ENCODE assay signal across 9 cellular contexts in the genomic region with DNA sequence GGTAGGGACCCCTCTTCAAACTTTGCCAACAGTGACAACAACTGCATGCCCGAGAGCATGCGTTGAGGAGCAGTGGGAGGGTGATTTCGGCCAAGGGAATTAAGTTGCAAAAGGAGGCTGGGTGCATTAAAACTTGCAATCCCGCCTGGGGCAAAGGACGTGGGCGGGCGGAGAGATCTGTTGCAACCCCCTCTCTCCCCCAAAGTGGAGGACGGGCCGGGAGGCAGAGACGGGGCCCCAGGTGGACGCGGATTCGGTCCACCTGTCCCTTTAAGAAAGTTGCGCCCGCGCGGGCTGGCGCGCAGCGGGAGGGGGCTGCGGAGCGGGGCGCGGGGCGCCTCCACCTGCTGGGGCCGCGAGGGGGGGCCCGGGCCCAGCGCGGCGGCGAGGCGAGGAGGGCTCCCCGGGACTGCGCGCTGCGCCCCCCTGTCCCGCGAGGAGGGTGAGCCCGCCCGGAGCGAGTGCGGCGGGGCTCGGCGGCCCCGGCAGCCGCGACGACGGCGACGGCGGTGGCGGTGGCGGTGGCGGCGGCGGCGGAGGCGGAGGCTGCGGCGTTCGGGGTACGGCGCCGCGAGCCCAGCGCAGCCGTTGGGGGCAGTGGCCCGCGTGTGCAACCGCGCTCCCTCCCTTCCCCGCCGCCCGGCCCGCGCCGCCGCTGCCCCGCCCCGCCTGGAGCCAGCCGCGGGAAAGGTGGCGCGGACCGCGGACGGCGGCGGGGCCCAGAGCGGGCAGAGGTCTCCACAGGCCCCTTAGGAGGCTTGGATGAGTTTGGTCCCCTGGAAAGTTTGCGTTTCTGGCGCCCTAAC. TPM values are rescaled to one million over a fixed set of nuclear protein-coding genes. Genes with fewer than 3 reads are reported as not detected.
DNase-seq lines count a peak whose midpoint lies in the region; ATAC-seq, FAIRE-seq and TF ChIP-seq lines count a peak whose summit lies in the region.
"Had no signal": no experiment of that assay in that cellular context is flagged by ENCODE, and none has a peak within 500 bp of the region (broad histone marks: within the 10 kb centered on the region; RNA-seq: fewer than 3 reads in every experiment).

No MANE protein-coding gene starts in this region.

- no peaks in the 10 kb centered on the region for H3K9me3 ChIP-seq in BLaER1 treated with 17β-estradiol and CSF1 and Interleukin-3, amounts not matched to agents 10 nM and 100 nM (replicated peaks in 1 of 11)
- no peaks in the 10 kb centered on the region for H3K9me3 ChIP-seq in HUES6 (ENCODE audit: control insufficient read depth, insufficient read depth, low read depth, low read length)
- H3K9me3 ChIP-seq in HepG2 (ENCODE audit: low read length), result no peaks in the 10 kb centered on the region
- no peaks in the 10 kb centered on the region for H3K9me3 ChIP-seq in tibial nerve

- H3K4me3 Mint-ChIP-seq in activated naive CD8-positive, alpha-beta T cell treated with anti-CD3 and anti-CD28 coated beads for 36 hours, result peak overlapping the region; percentile 84

- CTCF ChIA-PET in HepG2 (lab: Yijun Ruan, JAX; ENCODE audit: low intra/inter-chr PET ratio, low total read pairs), result no interaction called here

- no peak; the same call in 1 of the 2 replicates for TF ChIP-seq RAD21 in HepG2 (CRISPR knock-in tag; IDR thresholded peaks at IDR 0.05)

- peak overlapping the region; percentile 90 to 99 (median 96) for H3K4me2 ChIP-seq in BLaER1 treated with 17β-estradiol and CSF1 and Interleukin-3, amounts not matched to agents 10 nM and 100 nM
- peak overlapping the region; percentile 81 for H3K4me2 ChIP-seq in HepG2 (ENCODE audit: low read depth, low read length)

- H3K4me1 ChIP-seq in BLaER1 treated with 17β-estradiol and CSF1 and Interleukin-3, amounts not matched to agents 10 nM and 100 nM, result peaks cover 4 to 21% (median 19%) of the 10 kb centered on the region in 10 experiments; a peak in 18 of 20 replicates
- H3K4me1 ChIP-seq in HUES6 (ENCODE audit: control insufficient read depth, insufficient read depth, low read length) (peaks cover 4% of the 10 kb centered on the region; the same call in 1 of the 2 replicates), HepG2 (ENCODE audit: insufficient read depth, low read length) (peaks cover 36% of the 10 kb centered on the region), tibial nerve (peaks cover 0 to 22% (median 14%) of the 10 kb centered on the region in 4 donors)

- no peak overlapping the region for H3K27ac ChIP-seq in BLaER1 treated with 17β-estradiol and CSF1 and Interleukin-3, amounts not matched to agents 10 nM and 100 nM
- H3K27ac ChIP-seq in HUES6 (ENCODE audit: low read depth, low read length) (no peak overlapping the region), HepG2 (ENCODE audit: extremely low read length, insufficient read depth, low read length) (no peak overlapping the region), tibial nerve (no peak overlapping the region)
- H3K27ac ChIP-seq: epithelial cell of prostate had no signal

- no peaks in the 10 kb centered on the region for H3K36me3 Mint-ChIP-seq in activated naive CD8-positive, alpha-beta T cell treated with anti-CD3 and anti-CD28 coated beads for 36 hours

- H4K20me1 ChIP-seq in BLaER1 treated with 17β-estradiol and CSF1 and Interleukin-3, amounts not matched to agents 10 nM and 100 nM, result peaks cover 0 to 52% (median 30%) of the 10 kb centered on the region in 11 experiments; a peak in 16 of 22 replicates
- no peaks in the 10 kb centered on the region for H4K20me1 ChIP-seq in HepG2 (ENCODE audit: insufficient read depth, low read length)

- ATAC-seq in HepG2 (no peak; the same call in 2 of the 3 replicates), HG02763 (IDR thresholded peaks at IDR 0.05; ENCODE audit: unreplicated experiment) (no peak)

- 2% methylated on average over 9 of the region's 95 CpGs for WGBS in HepG2 (ENCODE audit: low lambda C conversion rate)
- WGBS in tibial nerve, 2 donors, result 0% methylated on average over 24 to 41 of the region's 95 CpGs

- H2AFZ ChIP-seq in HepG2 (ENCODE audit: low read length), result no peak overlapping the region

- H3K36me3 ChIP-seq in BLaER1 treated with 17β-estradiol and CSF1 and Interleukin-3, amounts not matched to agents 10 nM and 100 nM, result no peaks in the 10 kb centered on the region
- H3K36me3 ChIP-seq in HUES6 (ENCODE audit: control insufficient read depth, insufficient read depth, low read length) (no peaks in the 10 kb centered on the region), HepG2 (replicated peaks in 1 of 2; ENCODE audit: control insufficient read depth in 1 of 2, insufficient read depth in 2 of 2, low read length in 2 of 2) (no peaks in the 10 kb centered on the region), tibial nerve (no peaks in the 10 kb centered on the region)

- TF ChIP-seq CTCF in HepG2 (CRISPR knock-in tag; IDR thresholded peaks at IDR 0.05), result no peak
- no peak for TF ChIP-seq CTCF in tibial nerve (IDR thresholded peaks at IDR 0.05)

- no peaks in the 10 kb centered on the region for H3K9me3 Mint-ChIP-seq in activated naive CD8-positive, alpha-beta T cell treated with anti-CD3 and anti-CD28 coated beads for 36 hours

- intact Hi-C loops in HepG2 (cut with micrococcal nuclease; ENCODE audit: unreplicated experiment), result no loop called here

- no peak for FAIRE-seq in HepG2 (lab: Jason Lieb, UNC)

- BruUV-seq in HepG2 (replicated peaks; lab: Mats Ljungman, UMichigan), result no TSS peak

- peak; percentile 18 for DNase-seq in activated naive CD8-positive, alpha-beta T cell treated with anti-CD3 and anti-CD28 coated beads for 36 hours
- no peak for DNase-seq in HepG2 (ENCODE audit: low spot score)
- DNase-seq in tibial nerve (ENCODE audit: low spot score in 2 of 2), result no peak
- DNase-seq in ecto neural progenitor cell (ENCODE audit: low spot score), result no peak
- DNase-seq in stimulated activated CD4-positive, alpha-beta T cell treated with anti-CD3 and anti-CD28 coated beads, Interleukin-4, amount 100 ng/mL, for 4 hours, result no peak

- TF ChIP-seq POLR2A in HepG2 (IDR thresholded peaks at IDR 0.05; ENCODE audit: insufficient read depth in 1 of 2, low read depth in 2 of 2, low read length in 2 of 2) (no peak), tibial nerve (IDR thresholded peaks at IDR 0.05) (no peak)

- H3K27me3 ChIP-seq in BLaER1 treated with 17β-estradiol and CSF1 and Interleukin-3, amounts not matched to agents 10 nM and 100 nM, result peaks cover 73 to 88% (median 82%) of the 10 kb centered on the region in 11 experiments
- peaks cover 89% of the 10 kb centered on the region for H3K27me3 ChIP-seq in HUES6 (ENCODE audit: control insufficient read depth, insufficient read depth, low read length)
- peaks cover 3 to 53% of the 10 kb centered on the region in 2 experiments for H3K27me3 ChIP-seq in HepG2 (ENCODE audit: control insufficient read depth in 1 of 2, insufficient read depth in 2 of 2, low read length in 2 of 2)
- H3K27me3 ChIP-seq in tibial nerve, result peaks cover 0 to 77% of the 10 kb centered on the region in 2 donors

- peaks cover 79% of the 10 kb centered on the region for H3K27me3 Mint-ChIP-seq in activated naive CD8-positive, alpha-beta T cell treated with anti-CD3 and anti-CD28 coated beads for 36 hours

- H3K4me3 ChIP-seq in BLaER1 treated with 17β-estradiol and CSF1 and Interleukin-3, amounts not matched to agents 10 nM and 100 nM, result peak overlapping the region; percentile 54 to 72 (median 62)
- H3K4me3 ChIP-seq in HUES6 (ENCODE audit: low read depth, low read length) (peak overlapping the region; percentile 74), HepG2 (replicated peaks in 1 of 3; ENCODE audit: insufficient read depth in 1 of 3, low read depth in 2 of 3, low read length in 3 of 3) (peak overlapping the region; percentile 32 to 62 (median 35); a peak in 2 of 6 replicates), tibial nerve (peak overlapping the region; percentile 17 to 54 (median 26))

- POLR2A ChIA-PET in HepG2 (lab: Yijun Ruan, JAX), result no interaction called here

- H3K27ac Mint-ChIP-seq in activated naive CD8-positive, alpha-beta T cell treated with anti-CD3 and anti-CD28 coated beads for 36 hours, result no peak overlapping the region

- H3K79me2 ChIP-seq in HepG2 (ENCODE audit: insufficient read depth, low read length), result no peaks in the 10 kb centered on the region

- in situ Hi-C loops in HepG2 (cut with HindIII; ENCODE audit: extremely low pct_ligation_motif_present, low pct_unique_long_range_greater_than_20kb), result no loop called here

- H3K4me1 Mint-ChIP-seq in activated naive CD8-positive, alpha-beta T cell treated with anti-CD3 and anti-CD28 coated beads for 36 hours, result peaks cover 12% of the 10 kb centered on the region

- TF ChIP-seq EP300 in HepG2 (IDR thresholded peaks at IDR 0.05; ENCODE audit: low read depth in 2 of 2, low read length in 2 of 2) (no peak), HepG2 (CRISPR knock-in tag; IDR thresholded peaks at IDR 0.05; ENCODE audit: borderline replicate concordance) (no peak), tibial nerve (IDR thresholded peaks at IDR 0.05) (no peak)

- H3K9ac ChIP-seq in BLaER1 treated with 17β-estradiol and CSF1 and Interleukin-3, amounts not matched to agents 10 nM and 100 nM, result peak overlapping the region in 8 of 11 experiments; percentile 18 to 59 (median 43); a peak in 11 of 22 replicates
- H3K9ac ChIP-seq in HUES6 (ENCODE audit: low read length), result peak overlapping the region; percentile 25
- H3K9ac ChIP-seq in HepG2 (ENCODE audit: insufficient read depth, low read depth, low read length), result no peak overlapping the region

RNA-seq across cellular contexts. Expression of gene FOXN4, which starts 0.6 kb away (rescaled TPM):
- not detected for total RNA-seq in activated naive CD8-positive, alpha-beta T cell treated with anti-CD3 and anti-CD28 coated beads for 36 hours
- 0.11 and 0.13 TPM in 2 replicates for total RNA-seq in HepG2 (2016; rRNA removed; fragmentation: Illumina TruSeq; extraction: Trizol)
- total RNA-seq in HepG2 (2016; cell fraction: cytosol; rRNA removed; fragmentation: Illumina TruSeq; extraction: Trizol; ENCODE audit: low read depth), result not detected in 2 replicates
- 0.04 and 0.12 TPM in 2 replicates for total RNA-seq in HepG2 (2016; cell fraction: insoluble cytoplasmic fraction; rRNA removed; fragmentation: Illumina TruSeq; extraction: Trizol)
- total RNA-seq in HepG2 (2016; cell fraction: membrane; rRNA removed; fragmentation: Illumina TruSeq; extraction: Trizol), result 0.14 and 0.22 TPM in 2 replicates
- not detected in 2 replicates for total RNA-seq in HepG2 (2016; cell fraction: nucleus; rRNA removed; fragmentation: Illumina TruSeq; extraction: Trizol)
- not detected in 2 replicates for polyA plus RNA-seq in HepG2 (2011; rRNA removed)
- polyA plus RNA-seq in HepG2 (2011; cell fraction: cytosol; rRNA removed), result not detected in 2 replicates
- polyA plus RNA-seq in HepG2 (2011; cell fraction: nucleus; rRNA removed), result 0.13 TPM in 1 of 2 replicates, not detected in the other
- not detected in 2 replicates for polyA plus RNA-seq in HepG2 (2012)
- 0.03 TPM in 1 of 2 replicates, not detected in the other for polyA plus RNA-seq in HepG2 (2016; cell fraction: cytosol; fragmentation: Illumina TruSeq; extraction: Trizol; ENCODE audit: low read depth)
- 0.21 and 0.37 TPM in 2 replicates for polyA plus RNA-seq in HepG2 (2016; cell fraction: insoluble cytoplasmic fraction; fragmentation: Illumina TruSeq; extraction: Trizol; ENCODE audit: low read depth)
- 0.07 TPM in 2 replicates for polyA plus RNA-seq in HepG2 (2016; cell fraction: membrane; fragmentation: Illumina TruSeq; extraction: Trizol; ENCODE audit: low read depth)
- 0.41 TPM in 1 of 2 replicates, not detected in the other for polyA plus RNA-seq in HepG2 (2016; cell fraction: nucleus; fragmentation: Illumina TruSeq; extraction: Trizol; ENCODE audit: insufficient read depth, low read depth)
- 0.33 TPM in 1 of 2 replicates, not detected in the other for polyA minus RNA-seq in HepG2 (2011; rRNA and poly(A)+ RNA removed; ENCODE audit: low replicate concordance)
- not detected in 2 replicates for polyA minus RNA-seq in HepG2 (2011; cell fraction: cytosol; rRNA and poly(A)+ RNA removed)
- not detected in 2 replicates for polyA minus RNA-seq in HepG2 (2011; cell fraction: nucleus; rRNA and poly(A)+ RNA removed)
- total RNA-seq in tibial nerve, result not detected

RNA-seq across cellular contexts. Expression of gene MYO1H, which starts 38.1 kb away (rescaled TPM):
- not detected for total RNA-seq in activated naive CD8-positive, alpha-beta T cell treated with anti-CD3 and anti-CD28 coated beads for 36 hours
- not detected in 2 replicates for total RNA-seq in HepG2 (2016; rRNA removed; fragmentation: Illumina TruSeq; extraction: Trizol)
- not detected in 2 replicates for total RNA-seq in HepG2 (2016; cell fraction: cytosol; rRNA removed; fragmentation: Illumina TruSeq; extraction: Trizol; ENCODE audit: low read depth)
- total RNA-seq in HepG2 (2016; cell fraction: insoluble cytoplasmic fraction; rRNA removed; fragmentation: Illumina TruSeq; extraction: Trizol), result not detected in 2 replicates
- total RNA-seq in HepG2 (2016; cell fraction: membrane; rRNA removed; fragmentation: Illumina TruSeq; extraction: Trizol), result not detected in 2 replicates
- total RNA-seq in HepG2 (2016; cell fraction: nucleus; rRNA removed; fragmentation: Illumina TruSeq; extraction: Trizol), result not detected in 2 replicates
- not detected in 2 replicates for polyA plus RNA-seq in HepG2 (2011; rRNA removed)
- not detected in 2 replicates for polyA plus RNA-seq in HepG2 (2011; cell fraction: cytosol; rRNA removed)
- polyA plus RNA-seq in HepG2 (2011; cell fraction: nucleus; rRNA removed), result not detected in 2 replicates
- polyA plus RNA-seq in HepG2 (2012), result not detected in 2 replicates
- not detected in 2 replicates for polyA plus RNA-seq in HepG2 (2016; cell fraction: cytosol; fragmentation: Illumina TruSeq; extraction: Trizol; ENCODE audit: low read depth)
- polyA plus RNA-seq in HepG2 (2016; cell fraction: insoluble cytoplasmic fraction; fragmentation: Illumina TruSeq; extraction: Trizol; ENCODE audit: low read depth), result not detected in 2 replicates
- not detected in 2 replicates for polyA plus RNA-seq in HepG2 (2016; cell fraction: membrane; fragmentation: Illumina TruSeq; extraction: Trizol; ENCODE audit: low read depth)
- not detected in 2 replicates for polyA plus RNA-seq in HepG2 (2016; cell fraction: nucleus; fragmentation: Illumina TruSeq; extraction: Trizol; ENCODE audit: insufficient read depth, low read depth)
- polyA minus RNA-seq in HepG2 (2011; rRNA and poly(A)+ RNA removed; ENCODE audit: low replicate concordance), result not detected in 2 replicates
- polyA minus RNA-seq in HepG2 (2011; cell fraction: cytosol; rRNA and poly(A)+ RNA removed), result not detected in 2 replicates
- not detected in 2 replicates for polyA minus RNA-seq in HepG2 (2011; cell fraction: nucleus; rRNA and poly(A)+ RNA removed)
- total RNA-seq in tibial nerve, result under 1 TPM in 1 of 4 donors, not detected in 3; 0.20 TPM
